1 cellular context compared by ENCODE assay signal in genomic region chr19:32396046-32396652, GRCh38.
TF ChIP-seq lines count a peak whose summit lies in the region.

No MANE protein-coding gene starts in this region.

TF ChIP-seq in A549, 52 proteins besides CTCF, POLR2A, EP300 and RAD21 (continued from another document):
- TF ChIP-seq REST (IDR thresholded peaks at IDR 0.05) (no peak), CBX2 (IDR thresholded peaks at IDR 0.05; ENCODE audit: borderline replicate concordance, low read depth) (no peak), ZFP36 (IDR thresholded peaks at IDR 0.05; ENCODE audit: borderline replicate concordance, partially characterized antibody) (no peak), BHLHE40 (IDR thresholded peaks at IDR 0.05; ENCODE audit: low read depth, low read length) (no peak), KDM1A (IDR thresholded peaks at IDR 0.05; ENCODE audit: low read depth) (no peak), EHF (CRISPR knock-in tag; IDR thresholded peaks at IDR 0.05) (no peak)
